In the genomic region with DNA sequence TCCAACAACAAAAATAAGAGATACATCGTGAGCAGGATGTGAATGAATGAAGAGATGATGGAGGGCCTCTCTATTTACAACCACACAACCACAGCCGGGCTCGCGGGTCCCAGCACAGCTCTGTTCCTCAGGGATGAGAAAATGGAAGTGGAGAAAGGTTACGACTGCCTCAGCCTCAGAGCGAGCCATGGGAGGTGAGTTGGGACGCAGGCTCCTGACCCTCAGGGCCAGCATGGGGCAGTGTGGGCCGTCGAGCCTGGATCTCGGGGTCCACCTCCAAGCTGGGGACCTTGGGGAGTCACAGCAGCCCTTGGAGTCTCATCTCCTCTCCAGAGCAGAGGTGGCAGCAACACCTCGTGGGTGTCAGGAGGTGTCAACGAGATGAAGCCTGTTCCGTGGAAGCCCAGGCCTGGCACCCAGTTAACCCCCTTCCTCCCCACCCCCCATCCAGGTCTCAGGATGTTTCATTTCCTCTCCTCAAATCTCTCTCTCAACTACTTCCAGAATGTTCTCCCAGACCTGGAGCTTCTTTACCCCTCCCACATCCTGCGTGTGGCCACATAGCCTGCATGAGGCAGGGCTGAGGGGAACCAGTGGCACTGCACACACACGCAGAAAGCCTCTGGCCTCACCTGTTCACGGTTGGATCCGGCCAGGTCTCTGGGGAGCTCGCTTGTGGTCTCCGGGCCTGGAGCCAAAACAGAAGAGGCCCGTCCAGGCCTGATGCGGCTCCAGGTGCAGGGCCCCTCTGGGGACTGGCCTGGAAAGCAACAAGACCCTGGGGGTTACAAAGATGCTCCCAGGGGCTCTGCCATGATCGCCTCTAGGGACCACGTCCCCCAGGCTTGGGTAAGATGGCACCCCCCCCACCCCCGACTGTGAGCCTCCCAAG, we compare ENCODE assay signal across 28 cellular contexts. TPM values are rescaled to one million over a fixed set of nuclear protein-coding genes. Genes with fewer than 3 reads are reported as not detected.
DNase-seq lines count a peak whose midpoint lies in the region; ATAC-seq and TF ChIP-seq lines count a peak whose summit lies in the region.
"Had no signal": no experiment of that assay in that cellular context is flagged by ENCODE, and none has a peak within 500 bp of the region (broad histone marks: within the 10 kb centered on the region; RNA-seq: fewer than 3 reads in every experiment).

No MANE protein-coding gene starts in this region.

- no peak overlapping the region for H2AFZ ChIP-seq in GM23248
- H2AFZ ChIP-seq: GM23338 had no signal

- H3K36me3 ChIP-seq in thyroid gland (no peaks in the 10 kb centered on the region), GM23248 (ENCODE audit: low read depth) (no peaks in the 10 kb centered on the region)

- no peak overlapping the region for H3K4me3 Mint-ChIP-seq in natural killer cell treated with Interleukin-12 subunit alpha and Interleukin-12 subunit beta and Interleukin-15 and Interleukin-18, amount 100 ng/mL, for 72 hours
- H3K4me3 Mint-ChIP-seq in natural killer cell = no peak overlapping the region
- H3K4me3 Mint-ChIP-seq: activated B cell treated with CpG ODN at 0.5 μM for 24 hours; activated naive CD4-positive, alpha-beta T cell treated with anti-CD3 and anti-CD28 coated beads, Interleukin-2, amount 10 ng/mL, durations not matched to agents 7 days and 5 days; GM23338 had no signal

- DNase-seq in natural killer cell treated with Interleukin-12 subunit alpha and Interleukin-12 subunit beta and Interleukin-15 and Interleukin-18, amount 100 ng/mL, for 72 hours (ENCODE audit: low spot score) = peak; percentile 38
- no peak for DNase-seq in natural killer cell
- DNase-seq in NCI-H1436 treated with DMSO at 0.1 percent for 48 hours (lab: John Stamatoyannopoulos, UW) = peak; percentile 29
- peak; percentile 27 for DNase-seq in ecto neural progenitor cell (ENCODE audit: low spot score)
- DNase-seq in thyroid gland = no peak
- no peak for DNase-seq in Kasumi-1 (lab: John Stamatoyannopoulos, UW)
- no peak for DNase-seq in GM23248
- DNase-seq: activated B cell treated with CpG ODN at 0.5 μM for 24 hours; activated CD4-positive, alpha-beta T cell treated with anti-CD3 and anti-CD28 coated beads, Interleukin-2, amount 50 U/mL, for 48 hours; activated naive CD4-positive, alpha-beta T cell treated with anti-CD3 and anti-CD28 coated beads, Interleukin-2, amount 10 ng/mL, durations not matched to agents 7 days and 5 days; activated T-cell treated with anti-CD3 and anti-CD28 coated beads for 4 hours; anterior cingulate cortex; caudate nucleus; foreskin melanocyte; hypothalamus; MV-4-11; naive B cell; NK-92 treated with Interleukin-12 subunit alpha and Interleukin-12 subunit beta, amount 100 ng/mL, for 24 hours; right cardiac atrium; substantia nigra; T-helper 9 cell had no signal

- no peaks in the 10 kb centered on the region for H3K9me3 ChIP-seq in thyroid gland
- H3K9me3 ChIP-seq in GM23248 (ENCODE audit: low read depth) = no peaks in the 10 kb centered on the region

- H4K20me1 ChIP-seq in GM23248 (ENCODE audit: insufficient read depth) = no peaks in the 10 kb centered on the region

- ATAC-seq in natural killer cell treated with Interleukin-12 subunit alpha and Interleukin-12 subunit beta and Interleukin-15 and Interleukin-18, amount 100 ng/mL, for 72 hours = no peak
- ATAC-seq in natural killer cell (no peak), HG03442 (IDR thresholded peaks at IDR 0.05; ENCODE audit: unreplicated experiment) (no peak)
- ATAC-seq: GM23338, K562, right cardiac atrium had no signal

- no peaks in the 10 kb centered on the region for H3F3A ChIP-seq in GM23248 (ENCODE audit: insufficient read depth)

- intact Hi-C loops in natural killer cell (cut with micrococcal nuclease) (no loop called here), thyroid gland (cut with DNase I) (loop anchor here (10.0 kb wide), 1 partner anchor 252 kb away; no protein-coding TSS in a partner anchor)

- no peaks in the 10 kb centered on the region for H3K27me3 ChIP-seq in thyroid gland
- H3K27me3 ChIP-seq in GM23248 (replicated peaks; ENCODE audit: insufficient read depth) = no peaks in the 10 kb centered on the region
- H3K27me3 ChIP-seq: dorsolateral prefrontal cortex had no signal

- no peak overlapping the region for H3K4me2 ChIP-seq in GM23248 (ENCODE audit: unreplicated experiment)
- H3K4me2 ChIP-seq: GM23338 had no signal

- TF ChIP-seq CTCF in natural killer cell (IDR thresholded peaks at IDR 0.05) (no peak), thyroid gland (IDR thresholded peaks at IDR 0.05) (no peak)

- H3K9me3 Mint-ChIP-seq in natural killer cell treated with Interleukin-12 subunit alpha and Interleukin-12 subunit beta and Interleukin-15 and Interleukin-18, amount 100 ng/mL, for 72 hours = no peaks in the 10 kb centered on the region
- H3K9me3 Mint-ChIP-seq in natural killer cell = no peaks in the 10 kb centered on the region
- H3K9me3 Mint-ChIP-seq: activated B cell treated with CpG ODN at 0.5 μM for 24 hours; activated naive CD4-positive, alpha-beta T cell treated with anti-CD3 and anti-CD28 coated beads, Interleukin-2, amount 10 ng/mL, durations not matched to agents 7 days and 5 days had no signal

- H3K27me3 Mint-ChIP-seq in natural killer cell treated with Interleukin-12 subunit alpha and Interleukin-12 subunit beta and Interleukin-15 and Interleukin-18, amount 100 ng/mL, for 72 hours = peaks cover 0 to 2% of the 10 kb centered on the region in 2 donors
- peaks cover 0 to 14% of the 10 kb centered on the region in 2 donors for H3K27me3 Mint-ChIP-seq in natural killer cell (ENCODE audit: low read depth in 2 of 2)

- H3K4me1 Mint-ChIP-seq in natural killer cell treated with Interleukin-12 subunit alpha and Interleukin-12 subunit beta and Interleukin-15 and Interleukin-18, amount 100 ng/mL, for 72 hours (ENCODE audit: low read depth in 2 of 2) = peaks cover 6 to 14% of the 10 kb centered on the region in 2 donors
- no peaks in the 10 kb centered on the region for H3K4me1 Mint-ChIP-seq in natural killer cell
- H3K4me1 Mint-ChIP-seq: activated B cell treated with CpG ODN at 0.5 μM for 24 hours; activated naive CD4-positive, alpha-beta T cell treated with anti-CD3 and anti-CD28 coated beads, Interleukin-2, amount 10 ng/mL, durations not matched to agents 7 days and 5 days; GM23338 had no signal

- H3K4me3 ChIP-seq in thyroid gland (replicated peaks in 1 of 3) (no peak overlapping the region), GM23248 (no peak overlapping the region)
- H3K4me3 ChIP-seq: dorsolateral prefrontal cortex, GM23338, K562 had no signal

- H3K27ac Mint-ChIP-seq in natural killer cell treated with Interleukin-12 subunit alpha and Interleukin-12 subunit beta and Interleukin-15 and Interleukin-18, amount 100 ng/mL, for 72 hours = no peak overlapping the region
- no peak overlapping the region for H3K27ac Mint-ChIP-seq in natural killer cell
- H3K27ac Mint-ChIP-seq: activated B cell treated with CpG ODN at 0.5 μM for 24 hours; activated naive CD4-positive, alpha-beta T cell treated with anti-CD3 and anti-CD28 coated beads, Interleukin-2, amount 10 ng/mL, durations not matched to agents 7 days and 5 days; GM23338; naive B cell had no signal

- H3K9me2 ChIP-seq in GM23248 (ENCODE audit: insufficient read depth) = no peaks in the 10 kb centered on the region

- H3K27ac ChIP-seq in thyroid gland (no peak overlapping the region), GM23248 (no peak overlapping the region)
- H3K27ac ChIP-seq: C4-2B, dorsolateral prefrontal cortex had no signal

- H3K36me3 Mint-ChIP-seq in natural killer cell treated with Interleukin-12 subunit alpha and Interleukin-12 subunit beta and Interleukin-15 and Interleukin-18, amount 100 ng/mL, for 72 hours = no peaks in the 10 kb centered on the region
- no peaks in the 10 kb centered on the region for H3K36me3 Mint-ChIP-seq in natural killer cell
- H3K36me3 Mint-ChIP-seq: activated naive CD4-positive, alpha-beta T cell treated with anti-CD3 and anti-CD28 coated beads, Interleukin-2, amount 10 ng/mL, durations not matched to agents 7 days and 5 days; naive B cell had no signal

- no peak for TF ChIP-seq POLR2A in thyroid gland (IDR thresholded peaks at IDR 0.05)

- in situ Hi-C loops in GM23248 (cut with MboI) = no loop called here

- no peak overlapping the region for H3K9ac ChIP-seq in GM23248

- WGBS in thyroid gland, 2 donors = 70 to 73% methylated on average over 19 of the region's 24 CpGs
- WGBS in GM23248 (ENCODE audit: low coverage in 1 of 2, low lambda C conversion rate in 2 of 2, missing lambda C conversion rate in 2 of 2), 2 experiments = 31 to 34% methylated on average over 21 to 24 of the region's 24 CpGs

- H3K4me1 ChIP-seq in thyroid gland = no peaks in the 10 kb centered on the region
- no peaks in the 10 kb centered on the region for H3K4me1 ChIP-seq in GM23248 (ENCODE audit: insufficient read depth)

- H3K79me2 ChIP-seq in GM23248 (ENCODE audit: insufficient read depth) = no peaks in the 10 kb centered on the region

RNA-seq across cellular contexts. Expression of gene C4orf50, which starts 25.8 kb away (rescaled TPM):
- total RNA-seq in natural killer cell treated with Interleukin-12 subunit alpha and Interleukin-12 subunit beta and Interleukin-15 and Interleukin-18, amount 100 ng/mL, for 72 hours = 1 to 10 TPM in 1 of 2 donors, under 1 TPM in 1; 0.81 to 6.9 TPM
- 1 to 10 TPM in 2 of 3 donors, under 1 TPM in 1; 0.63 to 2.7 (median 1.8) TPM for total RNA-seq in natural killer cell
- total RNA-seq in thyroid gland = under 1 TPM in 3 of 4 donors, not detected in 1; 0.11 to 0.15 (median 0.13) TPM
- not detected in 2 replicates for total RNA-seq in GM23248 (2014; rRNA removed; shearing (Covaris generic))
- polyA plus RNA-seq in GM23248 (2016; fragmentation: Nextera tagmentation; extraction: Ambion mirVana) = not detected in 2 replicates
- total RNA-seq: activated B cell treated with CpG ODN at 0.5 μM for 24 hours, K562, osteocyte had no signal
- polyA plus RNA-seq: K562, keratinocyte had no signal

Comparison
In these comparisons a context has a peak if more than half of its experiments do, and no peak if none do; other contexts are left out.
1. DNase-seq: peak in natural killer cell treated with Interleukin-12 subunit alpha and Interleukin-12 subunit beta and Interleukin-15 and Interleukin-18, amount 100 ng/mL, for 72 hours (single experiment), NCI-H1436 treated with DMSO at 0.1 percent for 48 hours (single experiment) and ecto neural progenitor cell (single experiment); none in natural killer cell (single experiment), thyroid gland (0 of 2), Kasumi-1 (0 of 2) and GM23248 (single experiment).